ENCODE assay signal across 10 cellular contexts in the genomic region with DNA sequence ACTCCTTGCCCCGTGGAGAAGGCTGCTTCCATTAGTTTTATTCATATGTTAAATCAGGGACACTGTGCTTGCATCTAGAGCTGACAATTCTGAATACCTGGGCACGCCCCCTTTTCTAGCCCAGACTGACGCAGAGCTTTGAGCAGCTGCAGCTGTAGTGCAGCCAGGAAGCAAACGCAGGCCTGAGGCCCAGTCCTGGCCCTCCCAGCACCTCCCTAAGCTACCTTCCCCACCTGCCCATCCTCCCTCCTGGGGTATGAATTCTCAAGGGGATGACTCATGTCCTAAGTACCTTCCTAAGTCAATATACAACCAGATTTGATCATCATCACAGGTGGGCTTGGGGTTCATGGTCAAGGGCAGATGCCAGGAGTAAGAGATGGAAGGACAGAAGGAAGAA. TPM values are rescaled to one million over a fixed set of nuclear protein-coding genes. Genes with fewer than 3 reads are reported as not detected.
A peak's percentile ranks its signal among the peaks of the same experiment; 100 is the strongest.
DNase-seq lines count a peak whose midpoint lies in the region; ATAC-seq, FAIRE-seq and TF ChIP-seq lines count a peak whose summit lies in the region.
"Had no signal": no experiment of that assay in that cellular context is flagged by ENCODE, and none has a peak within 500 bp of the region (broad histone marks: within the 10 kb centered on the region; RNA-seq: fewer than 3 reads in every experiment).

No MANE protein-coding gene starts in this region.

- H3K9me2 ChIP-seq in SU-DHL-6 (replicated peaks; ENCODE audit: insufficient read depth, low read length) (no peaks in the 10 kb centered on the region), hepatocyte (replicated peaks; ENCODE audit: insufficient read depth) (no peaks in the 10 kb centered on the region)

- FAIRE-seq in GM19239 (lab: Jason Lieb, UNC) = no peak

- H3K27ac ChIP-seq in BLaER1 (peak overlapping the region; percentile 91; the same call in 1 of the 2 replicates), SU-DHL-6 (ENCODE audit: low read depth, low read length) (peak overlapping the region; percentile 99), hepatocyte (peak overlapping the region; percentile 99)
- H3K27ac ChIP-seq: cardiac muscle cell, VCaP had no signal

- H3K79me2 ChIP-seq in SU-DHL-6 (ENCODE audit: insufficient read depth, low read length) (peaks cover 8% of the 10 kb centered on the region; the same call in 1 of the 2 replicates), hepatocyte (no peaks in the 10 kb centered on the region)

- no peak overlapping the region for H2AFZ ChIP-seq in SU-DHL-6 (ENCODE audit: low read depth, low read length, severe bottlenecking)
- H2AFZ ChIP-seq in hepatocyte = no peak overlapping the region

- H4K20me1 ChIP-seq in BLaER1 (no peaks in the 10 kb centered on the region), SU-DHL-6 (ENCODE audit: low read depth, low read length) (no peaks in the 10 kb centered on the region), hepatocyte (ENCODE audit: insufficient read depth, poor library complexity, severe bottlenecking) (no peaks in the 10 kb centered on the region)

- TF ChIP-seq CTCF in SU-DHL-6 (IDR thresholded peaks at IDR 0.05; ENCODE audit: insufficient read depth, low read length, poor library complexity, severe bottlenecking) (no peak), hepatocyte (IDR thresholded peaks at IDR 0.05; ENCODE audit: poor library complexity) (no peak), mucosa of descending colon (IDR thresholded peaks at IDR 0.05) (no peak)

- whole genome bisulfite sequencing in hepatocyte (ENCODE audit: low lambda C conversion rate, missing lambda C conversion rate) = 39% methylated on average over 4 of the region's 4 CpGs

- no peak for ATAC-seq in mucosa of descending colon
- ATAC-seq in Right ventricle myocardium inferior = no peak

- DNase-seq in HK-2 (ENCODE audit: unreplicated experiment) = peak; percentile 79
- DNase-seq in hepatocyte (ENCODE audit: low spot score) = peak; percentile 81
- no peak for DNase-seq in GM19239 (ENCODE audit: insufficient read length, low spot score)
- no peak for DNase-seq in mucosa of descending colon
- DNase-seq in hypothalamus (lab: John Stamatoyannopoulos, UW) = no peak
- no peak for DNase-seq in Right ventricle myocardium inferior (ENCODE audit: missing footprints)

- no peaks in the 10 kb centered on the region for H3K9me3 ChIP-seq in BLaER1
- no peaks in the 10 kb centered on the region for H3K9me3 ChIP-seq in SU-DHL-6 (ENCODE audit: insufficient read depth, low read length)
- no peaks in the 10 kb centered on the region for H3K9me3 ChIP-seq in hepatocyte (ENCODE audit: low read depth)
- H3K9me3 ChIP-seq in mucosa of descending colon = no peaks in the 10 kb centered on the region

- H3K36me3 ChIP-seq in BLaER1 (peaks cover 59% of the 10 kb centered on the region), SU-DHL-6 (ENCODE audit: low read length) (peaks cover 14% of the 10 kb centered on the region; the same call in 1 of the 2 replicates), hepatocyte (replicated peaks; ENCODE audit: insufficient read depth, low read depth) (no peaks in the 10 kb centered on the region), mucosa of descending colon (ENCODE audit: low read depth) (no peaks in the 10 kb centered on the region)
- H3K36me3 ChIP-seq: cardiac muscle cell had no signal

- H3K4me1 ChIP-seq in BLaER1 = peaks cover 57% of the 10 kb centered on the region
- H3K4me1 ChIP-seq in hepatocyte (ENCODE audit: insufficient read depth) = peaks cover 47% of the 10 kb centered on the region
- H3K4me1 ChIP-seq in mucosa of descending colon (ENCODE audit: low read depth) = peaks cover 9% of the 10 kb centered on the region

- H3K4me3 ChIP-seq in BLaER1 (no peak overlapping the region), SU-DHL-6 (ENCODE audit: insufficient read depth, low read length, poor library complexity, severe bottlenecking) (no peak overlapping the region), hepatocyte (no peak overlapping the region), mucosa of descending colon (no peak overlapping the region)
- H3K4me3 ChIP-seq: cardiac muscle cell had no signal

- H3K4me2 ChIP-seq in BLaER1 (no peak overlapping the region), SU-DHL-6 (ENCODE audit: low read depth, low read length, poor library complexity, severe bottlenecking) (no peak overlapping the region), hepatocyte (no peak overlapping the region)

- intact Hi-C loops in mucosa of descending colon (cut with DNase I, micrococcal nuclease) = no loop called here
- intact Hi-C loops in Right ventricle myocardium inferior (cut with DNase I) = no loop called here

- H3K9ac ChIP-seq in BLaER1 = no peak overlapping the region
- H3K9ac ChIP-seq in SU-DHL-6 (ENCODE audit: low read length) = no peak overlapping the region

- peaks cover 77% of the 10 kb centered on the region for H3F3A ChIP-seq in SU-DHL-6 (ENCODE audit: insufficient read depth)

- no peaks in the 10 kb centered on the region for H3K27me3 ChIP-seq in BLaER1
- H3K27me3 ChIP-seq in SU-DHL-6 (ENCODE audit: low read length) = no peaks in the 10 kb centered on the region
- no peaks in the 10 kb centered on the region for H3K27me3 ChIP-seq in hepatocyte

RNA-seq across cellular contexts. Expression of gene PHF19, which starts 3.5 kb away (rescaled TPM):
- total RNA-seq in hepatocyte (33.7 and 34.8 TPM in 2 replicates), mucosa of descending colon (10 to 100 TPM in 2 of 3 donors, 1 to 10 TPM in 1; 9.8 to 33.6 (median 26.6) TPM), Right ventricle myocardium inferior (13.2 TPM)
- polyA plus RNA-seq in hepatocyte = 25.4 and 30.9 TPM in 2 replicates

RNA-seq across cellular contexts. Expression of gene PSMD5, which starts 30.8 kb away (rescaled TPM):
- 13.3 and 14.7 TPM in 2 replicates for total RNA-seq in hepatocyte
- polyA plus RNA-seq in hepatocyte = 10.4 and 12.1 TPM in 2 replicates
- total RNA-seq in mucosa of descending colon = 10 to 100 TPM; 30.1 to 46.9 (median 32.3) TPM
- 15.3 TPM for total RNA-seq in Right ventricle myocardium inferior

RNA-seq across cellular contexts. Expression of gene TRAF1, which starts 53.1 kb away (rescaled TPM):
- 4.0 and 5.4 TPM in 2 replicates for total RNA-seq in hepatocyte
- polyA plus RNA-seq in hepatocyte = 2.2 and 3.3 TPM in 2 replicates
- total RNA-seq in mucosa of descending colon = 1 to 10 TPM; 2.9 to 5.5 (median 3.8) TPM
- 2.1 TPM for total RNA-seq in Right ventricle myocardium inferior

Comparison
In these comparisons a context has a peak if more than half of its experiments do, and no peak if none do; other contexts are left out.
1. DNase-seq: peak in HK-2 (single experiment) and hepatocyte (single experiment); none in GM19239 (single experiment), mucosa of descending colon (0 of 3), hypothalamus (0 of 51) and Right ventricle myocardium inferior (single experiment).
2. Peak in every context shown above with its lines, with median percentiles within 50 percentile points of each other: H3K27ac ChIP-seq.